In genomic region chrX:103687073-103687695, GRCh38 we compare ENCODE assay signal across 8 cellular contexts. TPM values are rescaled to one million over a fixed set of nuclear protein-coding genes. Genes with fewer than 3 reads are reported as not detected.
DNase-seq lines count a peak whose midpoint lies in the region; ATAC-seq and TF ChIP-seq lines count a peak whose summit lies in the region.

No MANE protein-coding gene starts in this region.

- peak; percentile 46 for ATAC-seq in GM19351 (IDR thresholded peaks at IDR 0.05; ENCODE audit: unreplicated experiment)
- ATAC-seq in HG03457 (IDR thresholded peaks at IDR 0.05; ENCODE audit: unreplicated experiment) = peak; percentile 35

- H3K4me3 ChIP-seq in epithelial cell of esophagus (ENCODE audit: low read length) = peak overlapping the region; percentile 68

- peak; percentile 27 for TF ChIP-seq CTCF in epithelial cell of esophagus (IDR thresholded peaks at IDR 0.05; ENCODE audit: insufficient read depth, low read depth, low read length, missing control alignments)

- DNase-seq in CD1c-positive myeloid dendritic cell (ENCODE audit: extremely low spot score) = peak; percentile 85
- DNase-seq in NCI-H748 treated with DMSO at 0.1 percent for 48 hours (lab: John Stamatoyannopoulos, UW) = peak; percentile 79
- DNase-seq in activated CD8-positive, alpha-beta memory T cell treated with anti-CD3 and anti-CD28 coated beads for 48 hours (ENCODE audit: low read depth in 2 of 3, low spot score in 2 of 3) = peak; percentile 50 to 66 (median 59)
- peak; percentile 78 for DNase-seq in epithelial cell of esophagus (ENCODE audit: low read depth)
- peak; percentile 88 for DNase-seq in mucosa of gallbladder (ENCODE audit: low spot score)
- DNase-seq in stimulated activated CD8-positive, alpha-beta memory T cell treated with anti-CD3 and anti-CD28 coated beads, Interleukin-4, amount 100 ng/mL, for 1 hour (ENCODE audit: low read depth in 2 of 2, low spot score in 1 of 2) = peak; percentile 70 to 75

RNA-seq across cellular contexts. Expression of gene MORF4L2, which starts 0.7 kb away (rescaled TPM):
- 254 TPM for total RNA-seq in mucosa of gallbladder

RNA-seq across cellular contexts. Expression of gene TMEM31, which starts 23.5 kb away (rescaled TPM):
- total RNA-seq in mucosa of gallbladder = not detected

RNA-seq across cellular contexts. Expression of gene TCEAL1, which starts 58.4 kb away (rescaled TPM):
- total RNA-seq in mucosa of gallbladder = 37.5 TPM

Comparison
In these comparisons a context has a peak if more than half of its experiments do, and no peak if none do; other contexts are left out.
1. Peak in every context shown above with its lines: DNase-seq, ATAC-seq and H3K4me3 ChIP-seq.